ENCODE assay signal across 8 cellular contexts in genomic region chr7:65896279-65896678, GRCh38.
"Had no signal": no experiment of that assay in that cellular context is flagged by ENCODE, and none has a peak within 500 bp of the region (broad histone marks: within the 10 kb centered on the region; RNA-seq: fewer than 3 reads in every experiment).

No MANE protein-coding gene starts in this region.

- H3K27ac ChIP-seq: GM23248, HL-60 had no signal

- ATAC-seq: HCT116 had no signal

- DNase-seq: GM23248, GOT3, H7, HFFc6, IMR-90 had no signal

- H3K9me3 ChIP-seq: HAP-1 had no signal

- H3K4me3 Mint-ChIP-seq: HFFc6 had no signal

- H3K27ac Mint-ChIP-seq: HFFc6 had no signal

- H3K4me3 ChIP-seq: GM23248, HAP-1 had no signal
